ENCODE assay signal across 2 cellular contexts in genomic region chr3:66796343-66796742, GRCh38.
TF ChIP-seq lines count a peak whose summit lies in the region.

No MANE protein-coding gene starts in this region.

TF ChIP-seq in IMR-90, 13 proteins besides CTCF, POLR2A, EP300 and RAD21 (continued from another document):
- TF ChIP-seq MXI1 (IDR thresholded peaks at IDR 0.05; ENCODE audit: borderline replicate concordance, low read depth, low read length) (no peak), BHLHE40 (IDR thresholded peaks at IDR 0.05; ENCODE audit: low read depth, low read length) (no peak), RCOR1 (IDR thresholded peaks at IDR 0.05; ENCODE audit: insufficient replicate concordance, low read length) (no peak), FOS (IDR thresholded peaks at IDR 0.05; ENCODE audit: low read depth, low read length) (no peak), ELK1 (IDR thresholded peaks at IDR 0.05; ENCODE audit: borderline replicate concordance, low read depth, low read length) (no peak), MAZ (IDR thresholded peaks at IDR 0.05; ENCODE audit: borderline replicate concordance, low read depth, low read length) (no peak), CEBPB (IDR thresholded peaks at IDR 0.05; ENCODE audit: low read depth, low read length) (no peak), SMC3 (IDR thresholded peaks at IDR 0.05; ENCODE audit: low read depth, low read length) (no peak), MAFK (IDR thresholded peaks at IDR 0.05; ENCODE audit: low read depth, low read length) (no peak)

TF ChIP-seq in K562, 482 proteins besides CTCF, POLR2A, EP300 and RAD21 (continued from another document):
- TF ChIP-seq ZMIZ1 (IDR thresholded peaks at IDR 0.05; ENCODE audit: low read depth in 2 of 2, low read length in 2 of 2) = no peak
- no peak for TF ChIP-seq ARID1B (IDR thresholded peaks at IDR 0.05)
- TF ChIP-seq CCNT2 (IDR thresholded peaks at IDR 0.05; ENCODE audit: borderline replicate concordance, extremely low read depth, insufficient read length, low read depth, low read length) = no peak
- TF ChIP-seq RBM25 (IDR thresholded peaks at IDR 0.05; ENCODE audit: low read depth, low read length, severe bottlenecking) = peak; percentile 69
